8 cellular contexts compared by ENCODE assay signal in the genomic region with DNA sequence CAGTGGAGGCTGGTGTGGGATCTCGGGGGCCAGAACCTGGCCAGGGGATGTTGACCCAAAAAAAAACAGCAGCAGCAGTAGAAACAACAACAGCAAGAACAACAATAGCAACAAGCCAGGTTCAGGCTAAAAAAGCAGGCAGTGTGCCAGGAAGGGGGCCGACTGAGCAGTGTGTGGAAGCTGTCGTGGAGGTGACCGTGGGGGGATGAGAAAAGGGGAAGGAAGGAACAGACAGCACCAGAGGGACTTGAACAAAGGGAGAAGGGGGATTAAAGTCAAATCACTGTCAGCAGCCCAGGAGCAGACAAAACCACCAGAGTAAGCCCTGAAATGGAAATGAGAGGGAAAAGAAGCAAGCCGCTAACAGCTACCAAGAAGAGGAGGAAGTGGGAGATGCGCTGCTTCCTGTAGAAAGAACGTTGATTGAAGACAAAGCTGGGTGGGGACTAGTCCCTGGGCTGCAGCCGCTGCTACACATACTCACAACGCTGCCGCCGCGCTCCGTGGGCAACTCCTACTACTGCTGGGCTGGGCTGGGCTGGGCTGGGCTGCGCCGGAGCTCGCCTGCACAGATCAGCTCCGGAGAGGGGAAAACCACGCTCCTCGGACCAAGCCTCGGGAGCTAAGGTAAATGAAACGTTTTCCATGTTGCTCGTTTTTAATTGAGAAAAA. TPM values are rescaled to one million over a fixed set of nuclear protein-coding genes. Genes with fewer than 3 reads are reported as not detected.
DNase-seq lines count a peak whose midpoint lies in the region; ATAC-seq and TF ChIP-seq lines count a peak whose summit lies in the region.

Gene GNG2 (plus strand): TSS at position 449 of the 672 bp plus-strand sequence. CDS start 90,067 bp downstream, outside the sequence.

- peak within 1 kb of the TSS; percentile 89 for H3K4me2 ChIP-seq in neural cell (ENCODE audit: low read length)

- H3K9ac ChIP-seq in neural cell (ENCODE audit: low read length): peak within 1 kb of the TSS; percentile 91

- peak within 1 kb of the TSS; percentile 93 for H3K27ac ChIP-seq in neural cell (ENCODE audit: low read length)

- peaks cover 45% of the 10 kb centered on the region for H3K79me2 ChIP-seq in neural cell (replicated peaks; ENCODE audit: insufficient read depth, low read length)

- H3K4me3 ChIP-seq in fibroblast of villous mesenchyme (ENCODE audit: low read depth, low read length): peak within 1 kb of the TSS; percentile 66
- H3K4me3 ChIP-seq in neural cell (ENCODE audit: low read length): peak within 1 kb of the TSS; percentile 81

- TF ChIP-seq RAD21 in neural cell (conservative IDR thresholded peaks at IDR 0.05): peak; percentile 59

- TF ChIP-seq CTCF in fibroblast of villous mesenchyme (IDR thresholded peaks at IDR 0.05; ENCODE audit: insufficient read depth, low read depth, low read length): no peak
- TF ChIP-seq CTCF in neural cell (IDR thresholded peaks at IDR 0.05; ENCODE audit: poor library complexity, severe bottlenecking): no peak

- H2AFZ ChIP-seq in neural cell (ENCODE audit: low read depth, low read length): peak within 1 kb of the TSS; percentile 52

- H3K27ac Mint-ChIP-seq in stimulated activated naive CD8-positive, alpha-beta T cell treated with anti-CD3 and anti-CD28 coated beads, Interleukin-15, amount 100 ng/mL, for 72 hours: peak within 1 kb of the TSS; percentile 95 to 98

- DNase-seq in DMS53 (lab: John Stamatoyannopoulos, UW) (peak; percentile 83), KG1 (lab: John Stamatoyannopoulos, UW) (peak; percentile 80), SHP77 (lab: John Stamatoyannopoulos, UW) (peak; percentile 20 to 58), fibroblast of villous mesenchyme (ENCODE audit: low read depth) (peak; percentile 76)
- peak; percentile 75 for DNase-seq in activated effector memory CD4-positive, alpha-beta T cell treated with Interleukin-2 at 50 U/mL for 16 hours
- peak; percentile 74 to 82 for DNase-seq in stimulated activated naive CD8-positive, alpha-beta T cell treated with anti-CD3 and anti-CD28 coated beads, Interleukin-15, amount 100 ng/mL, for 72 hours

- no peaks in the 10 kb centered on the region for H3K27me3 ChIP-seq in neural cell (ENCODE audit: insufficient read depth, low read depth, low read length)

- no peaks in the 10 kb centered on the region for H3K36me3 ChIP-seq in neural cell (ENCODE audit: insufficient read depth, low read length)

- H3K4me3 Mint-ChIP-seq in stimulated activated naive CD8-positive, alpha-beta T cell treated with anti-CD3 and anti-CD28 coated beads, Interleukin-15, amount 100 ng/mL, for 72 hours: peak within 1 kb of the TSS; percentile 78 to 86

- H3K4me1 Mint-ChIP-seq in stimulated activated naive CD8-positive, alpha-beta T cell treated with anti-CD3 and anti-CD28 coated beads, Interleukin-15, amount 100 ng/mL, for 72 hours: peaks cover 36% of the 10 kb centered on the region

- TF ChIP-seq EP300 in neural cell (conservative IDR thresholded peaks at IDR 0.05; ENCODE audit: poor library complexity, severe bottlenecking): peak; percentile 24

- ATAC-seq in GM21717 (IDR thresholded peaks at IDR 0.05; ENCODE audit: unreplicated experiment): peak; percentile 88
- ATAC-seq in stimulated activated naive CD8-positive, alpha-beta T cell treated with anti-CD3 and anti-CD28 coated beads, Interleukin-15, amount 100 ng/mL, for 72 hours: peak; percentile 98

- H3K9me3 Mint-ChIP-seq in stimulated activated naive CD8-positive, alpha-beta T cell treated with anti-CD3 and anti-CD28 coated beads, Interleukin-15, amount 100 ng/mL, for 72 hours: peaks cover 8 to 21% of the 10 kb centered on the region in 2 donors

- H4K20me1 ChIP-seq in neural cell (ENCODE audit: insufficient read depth): no peaks in the 10 kb centered on the region

- H3F3A ChIP-seq in neural cell (ENCODE audit: insufficient read depth, low read length, poor library complexity, severe bottlenecking): no peaks in the 10 kb centered on the region

- no peaks in the 10 kb centered on the region for H3K9me2 ChIP-seq in neural cell (ENCODE audit: insufficient read depth, low read length)

- H3K9me3 ChIP-seq in neural cell (ENCODE audit: low read length): no peaks in the 10 kb centered on the region

- no peaks in the 10 kb centered on the region for H3K27me3 Mint-ChIP-seq in stimulated activated naive CD8-positive, alpha-beta T cell treated with anti-CD3 and anti-CD28 coated beads, Interleukin-15, amount 100 ng/mL, for 72 hours

TF ChIP-seq in neural cell, 6 proteins besides CTCF, POLR2A, EP300 and RAD21:
- TF ChIP-seq SMC3 (conservative IDR thresholded peaks at IDR 0.05; ENCODE audit: poor library complexity): peak; percentile 61
- no peak for TF ChIP-seq EZH2 (IDR thresholded peaks at IDR 0.05; ENCODE audit: borderline replicate concordance, insufficient read depth, low read length, poor library complexity, severe bottlenecking)
- peak; percentile 97 for TF ChIP-seq POLR2AphosphoS5 (IDR thresholded peaks at IDR 0.05)
- TF ChIP-seq MXI1 (conservative IDR thresholded peaks at IDR 0.05; ENCODE audit: poor library complexity, severe bottlenecking): peak; percentile 62
- TF ChIP-seq, protein P1, sequence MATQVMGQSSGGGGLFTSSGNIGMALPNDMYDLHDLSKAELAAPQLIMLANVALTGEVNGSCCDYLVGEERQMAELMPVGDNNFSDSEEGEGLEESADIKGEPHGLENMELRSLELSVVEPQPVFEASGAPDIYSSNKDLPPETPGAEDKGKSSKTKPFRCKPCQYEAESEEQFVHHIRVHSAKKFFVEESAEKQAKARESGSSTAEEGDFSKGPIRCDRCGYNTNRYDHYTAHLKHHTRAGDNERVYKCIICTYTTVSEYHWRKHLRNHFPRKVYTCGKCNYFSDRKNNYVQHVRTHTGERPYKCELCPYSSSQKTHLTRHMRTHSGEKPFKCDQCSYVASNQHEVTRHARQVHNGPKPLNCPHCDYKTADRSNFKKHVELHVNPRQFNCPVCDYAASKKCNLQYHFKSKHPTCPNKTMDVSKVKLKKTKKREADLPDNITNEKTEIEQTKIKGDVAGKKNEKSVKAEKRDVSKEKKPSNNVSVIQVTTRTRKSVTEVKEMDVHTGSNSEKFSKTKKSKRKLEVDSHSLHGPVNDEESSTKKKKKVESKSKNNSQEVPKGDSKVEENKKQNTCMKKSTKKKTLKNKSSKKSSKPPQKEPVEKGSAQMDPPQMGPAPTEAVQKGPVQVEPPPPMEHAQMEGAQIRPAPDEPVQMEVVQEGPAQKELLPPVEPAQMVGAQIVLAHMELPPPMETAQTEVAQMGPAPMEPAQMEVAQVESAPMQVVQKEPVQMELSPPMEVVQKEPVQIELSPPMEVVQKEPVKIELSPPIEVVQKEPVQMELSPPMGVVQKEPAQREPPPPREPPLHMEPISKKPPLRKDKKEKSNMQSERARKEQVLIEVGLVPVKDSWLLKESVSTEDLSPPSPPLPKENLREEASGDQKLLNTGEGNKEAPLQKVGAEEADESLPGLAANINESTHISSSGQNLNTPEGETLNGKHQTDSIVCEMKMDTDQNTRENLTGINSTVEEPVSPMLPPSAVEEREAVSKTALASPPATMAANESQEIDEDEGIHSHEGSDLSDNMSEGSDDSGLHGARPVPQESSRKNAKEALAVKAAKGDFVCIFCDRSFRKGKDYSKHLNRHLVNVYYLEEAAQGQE (IDR thresholded peaks at IDR 0.05; ENCODE audit: borderline replicate concordance): peak; percentile 97
- peak; percentile 99 for TF ChIP-seq TAF1 (IDR thresholded peaks at IDR 0.05; ENCODE audit: low read depth)

RNA-seq across cellular contexts. Expression of gene GNG2, which starts in this region (rescaled TPM):
- 4.3 and 12.9 TPM in 2 replicates for total RNA-seq in fibroblast of villous mesenchyme
- polyA plus RNA-seq in neural cell: 503 and 515 TPM in 2 replicates
- 453 and 567 TPM in 2 replicates for polyA minus RNA-seq in neural cell

Comparison
In these comparisons a context has a peak if more than half of its experiments do, and no peak if none do; other contexts are left out.
1. Peak in every context shown above with its lines: DNase-seq, ATAC-seq, H3K4me3 ChIP-seq and H3K27ac ChIP-seq.